8 cellular contexts compared by ENCODE assay signal in genomic region chr1:109282952-109283747, GRCh38. TPM values are rescaled to one million over a fixed set of nuclear protein-coding genes. Genes with fewer than 3 reads are reported as not detected.
A peak's percentile ranks its signal among the peaks of the same experiment; 100 is the strongest.
DNase-seq lines count a peak whose midpoint lies in the region; ATAC-seq and TF ChIP-seq lines count a peak whose summit lies in the region.

TSS of gene PSRC1 (minus strand) at chr1:109283145.

- peak; percentile 93 for ATAC-seq in GM21360 (IDR thresholded peaks at IDR 0.05; ENCODE audit: unreplicated experiment)

- peak within 1 kb of the TSS; percentile 61 for H3K4me3 ChIP-seq in Caco-2 (ENCODE audit: low read depth, low read length)
- H3K4me3 ChIP-seq in endocrine pancreas (ENCODE audit: control insufficient read depth, insufficient read depth, low read length) = peak within 1 kb of the TSS; percentile 81
- peak within 1 kb of the TSS; percentile 93 for H3K4me3 ChIP-seq in mesendoderm (ENCODE audit: low read length)

- peak within 1 kb of the TSS; percentile 84 for H3K27ac Mint-ChIP-seq in Caco-2 (ENCODE audit: unreplicated experiment)

- H4K8ac ChIP-seq in mesendoderm (ENCODE audit: low read depth, low read length) = no peak within 1 kb of the TSS

- peak; percentile 94 to 95 for DNase-seq in Caco-2
- DNase-seq in HT1080 (ENCODE audit: low read depth) = peak; percentile 94
- DNase-seq in NOMO-1 treated with DMSO at 0.1 percent for 48 hours (lab: John Stamatoyannopoulos, UW; ENCODE audit: unreplicated experiment) = peak; percentile 86
- peak; percentile 74 to 81 (median 78) for DNase-seq in activated CD8-positive, alpha-beta memory T cell treated with anti-CD3 and anti-CD28 coated beads for 48 hours (ENCODE audit: low read depth in 2 of 3, low spot score in 2 of 3)
- peak; percentile 97 for DNase-seq in mesendoderm
- peak; percentile 81 for DNase-seq in stimulated activated CD8-positive, alpha-beta memory T cell treated with anti-CD3 and anti-CD28 coated beads, Interleukin-15, amount 100 ng/mL, for 1 hour (ENCODE audit: low read depth)

- peak within 1 kb of the TSS; percentile 92 for H2AK5ac ChIP-seq in mesendoderm (ENCODE audit: low read length)

- H3K9me3 ChIP-seq in Caco-2 = no peaks in the 10 kb centered on the region
- no peaks in the 10 kb centered on the region for H3K9me3 ChIP-seq in endocrine pancreas (ENCODE audit: control insufficient read depth, low read length)

- H3K4me2 ChIP-seq in mesendoderm (ENCODE audit: low read length) = peak within 1 kb of the TSS; percentile 60

- H3K4ac ChIP-seq in mesendoderm (ENCODE audit: low read depth, low read length) = peak within 1 kb of the TSS; percentile 56

- CTCF ChIA-PET in Caco-2 (lab: Charles Lee) = interaction anchor here (1.0 to 1.3 kb wide), 3 partner anchors 88 to 183 kb away, joined by 3 to 8 read pairs (median 3); partner anchors contain the start of gene SORT1

- no peaks in the 10 kb centered on the region for H3K36me3 ChIP-seq in Caco-2 (ENCODE audit: control insufficient read depth, insufficient read depth, low read length)
- H3K36me3 ChIP-seq in endocrine pancreas (ENCODE audit: control insufficient read depth, insufficient read depth, low read length) = no peaks in the 10 kb centered on the region
- H3K36me3 ChIP-seq in mesendoderm (ENCODE audit: control insufficient read depth, insufficient read depth, low read length) = peaks cover 6% of the 10 kb centered on the region

- H3K4me1 ChIP-seq in Caco-2 (peaks cover 5% of the 10 kb centered on the region; the same call in 1 of the 2 replicates), endocrine pancreas (ENCODE audit: control insufficient read depth, insufficient read depth, low read length) (no peaks in the 10 kb centered on the region), mesendoderm (ENCODE audit: control insufficient read depth, low read depth, low read length) (peaks cover 5% of the 10 kb centered on the region)

- TF ChIP-seq CTCF in Caco-2 (IDR thresholded peaks at IDR 0.05; ENCODE audit: insufficient read depth in 1 of 2, low read depth in 1 of 2, low read length in 1 of 2, severe bottlenecking in 1 of 2, unreplicated experiment in 1 of 2) = no peak

- H3K9me3 Mint-ChIP-seq in Caco-2 (ENCODE audit: unreplicated experiment) = no peaks in the 10 kb centered on the region

- H3K79me2 ChIP-seq in mesendoderm (ENCODE audit: control insufficient read depth, insufficient read depth, low read length) = peaks cover 13% of the 10 kb centered on the region

- peak within 1 kb of the TSS; percentile 98 for H3K56ac ChIP-seq in mesendoderm (ENCODE audit: low read length)

- H3K27ac ChIP-seq in mesendoderm (ENCODE audit: low read depth, low read length) = peak within 1 kb of the TSS; percentile 79

- no CpG with 5 or more reads among the region's 56 CpGs for WGBS in mesendoderm (ENCODE audit: extremely low coverage, insufficient coverage, low lambda C conversion rate)

- H3K27me3 ChIP-seq in Caco-2 (replicated peaks; ENCODE audit: control insufficient read depth, insufficient read depth, low read length) = no peaks in the 10 kb centered on the region
- H3K27me3 ChIP-seq in endocrine pancreas (ENCODE audit: control insufficient read depth, insufficient read depth, low read length) = no peaks in the 10 kb centered on the region
- H3K27me3 ChIP-seq in mesendoderm (ENCODE audit: insufficient read depth, low read length, poor library complexity) = no peaks in the 10 kb centered on the region

- intact Hi-C loops in Caco-2 (cut with micrococcal nuclease; ENCODE audit: unreplicated experiment) = loop anchor here (1.0 kb wide), 1 partner anchor 9 kb away; no protein-coding TSS in a partner anchor

- H3K27me3 Mint-ChIP-seq in Caco-2 (ENCODE audit: insufficient read depth, unreplicated experiment) = no peaks in the 10 kb centered on the region

- H2BK15ac ChIP-seq in mesendoderm (replicated peaks; ENCODE audit: low read depth) = no peak within 1 kb of the TSS

- H3K9ac ChIP-seq in endocrine pancreas (ENCODE audit: control insufficient read depth, insufficient read depth, low read length) = peak within 1 kb of the TSS; percentile 62
- peak within 1 kb of the TSS; percentile 95 for H3K9ac ChIP-seq in mesendoderm (ENCODE audit: low read length)

- POLR2A ChIA-PET in Caco-2 (lab: Charles Lee) = interaction anchor here (0.6 to 1.0 kb wide), 3 partner anchors 14 to 265 kb away, joined by 4 to 13 read pairs (median 4); partner anchors contain the start of genes GNAI3 and SORT1

- peak within 1 kb of the TSS; percentile 91 for H2BK5ac ChIP-seq in mesendoderm (ENCODE audit: low read length)

- peak within 1 kb of the TSS; percentile 93 for H3K4me3 Mint-ChIP-seq in Caco-2 (ENCODE audit: unreplicated experiment)

- BruUV-seq in Caco-2 (replicated peaks; lab: Mats Ljungman, UMichigan) = TSS peak; percentile 82

- no peaks in the 10 kb centered on the region for H3K36me3 Mint-ChIP-seq in Caco-2 (ENCODE audit: insufficient read depth, unreplicated experiment)

- H3K4me1 Mint-ChIP-seq in Caco-2 (ENCODE audit: low read depth, unreplicated experiment) = no peaks in the 10 kb centered on the region

- H3K18ac ChIP-seq in mesendoderm (ENCODE audit: low read length) = peak within 1 kb of the TSS; percentile 63

- peak within 1 kb of the TSS; percentile 99 for H3K23ac ChIP-seq in mesendoderm (ENCODE audit: low read length)

- H4K5ac ChIP-seq in mesendoderm (ENCODE audit: low read length) = no peak within 1 kb of the TSS

- peaks cover 12% of the 10 kb centered on the region for H3K79me1 ChIP-seq in mesendoderm (ENCODE audit: low read length)

- no peak within 1 kb of the TSS for H2BK120ac ChIP-seq in mesendoderm (ENCODE audit: low read depth, low read length)

RNA-seq across cellular contexts. Expression of gene PSRC1, which starts in this region (rescaled TPM):
- 23.9 and 24.9 TPM in 2 replicates for total RNA-seq in Caco-2 (2022)
- total RNA-seq in HT1080 (2014; rRNA removed; shearing (Covaris generic)) = 62.1 and 65.2 TPM in 2 replicates
- polyA plus RNA-seq in HT1080 (2015; cell fraction: cytosol; rRNA removed) = 28.4 and 28.5 TPM in 2 replicates
- polyA plus RNA-seq in HT1080 (2015; cell fraction: nucleus; rRNA removed) = 85.6 and 86.6 TPM in 2 replicates
- 57.7 TPM for polyA plus RNA-seq in mesendoderm (2013, experiment 1 of 2)
- 61.1 TPM for polyA plus RNA-seq in mesendoderm (2013, experiment 2 of 2)

Comparison
In these comparisons a context has a peak if more than half of its experiments do, and no peak if none do; other contexts are left out.
1. Peak in every context shown above with its lines: DNase-seq, ATAC-seq, H3K4me3 ChIP-seq and H3K27ac ChIP-seq.